18 cellular contexts compared by ENCODE assay signal in the genomic region with DNA sequence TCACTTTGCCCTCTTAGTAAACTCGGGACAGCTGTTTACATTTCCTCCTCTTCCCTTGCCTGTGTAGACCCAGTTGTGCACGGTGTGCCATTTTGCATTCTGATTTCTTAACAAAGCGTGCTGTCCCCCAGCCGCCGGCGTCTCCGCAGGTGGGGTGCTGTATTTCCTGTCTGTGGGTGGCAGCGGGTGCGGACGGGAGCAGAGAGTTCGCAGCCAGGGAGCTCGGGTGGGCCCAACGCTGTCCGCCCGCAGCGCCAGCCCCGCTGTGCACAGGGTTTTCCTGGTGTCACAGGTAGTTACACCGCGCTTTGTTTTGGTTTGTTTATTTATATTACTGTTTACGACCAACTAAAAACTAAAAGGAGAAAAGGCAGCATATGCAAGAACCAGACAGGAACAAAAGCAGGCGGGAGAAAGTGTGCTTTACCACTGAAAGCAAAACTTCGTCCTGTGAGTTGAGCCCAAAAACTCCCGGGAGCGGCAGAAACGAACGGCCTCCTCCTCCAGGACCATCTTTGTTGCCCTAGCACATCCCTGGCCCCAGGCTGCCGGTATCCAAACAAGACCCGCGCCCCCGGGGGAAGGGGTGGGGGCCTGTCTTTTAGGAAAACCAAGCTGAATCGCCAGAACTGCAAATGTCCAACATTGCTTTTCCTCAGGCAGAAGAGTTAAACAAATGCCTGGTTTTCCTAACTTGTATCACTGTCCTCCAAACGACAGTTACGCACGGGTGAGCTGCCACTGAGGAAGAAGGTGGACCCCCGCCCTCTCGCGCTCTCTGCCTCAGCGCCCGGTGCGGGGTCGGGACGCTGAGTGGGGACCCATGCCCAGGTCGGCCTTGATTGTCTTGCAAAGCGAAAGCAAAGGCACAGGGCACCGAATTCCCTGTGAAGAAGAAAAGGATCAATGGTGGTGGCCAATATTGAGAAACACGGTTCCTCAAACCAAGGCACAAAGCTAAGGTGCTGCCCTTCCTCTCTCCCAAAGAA. TPM values are rescaled to one million over a fixed set of nuclear protein-coding genes. Genes with fewer than 3 reads are reported as not detected.
DNase-seq lines count a peak whose midpoint lies in the region; ATAC-seq and TF ChIP-seq lines count a peak whose summit lies in the region.
"Had no signal": no experiment of that assay in that cellular context is flagged by ENCODE, and none has a peak within 500 bp of the region (broad histone marks: within the 10 kb centered on the region; RNA-seq: fewer than 3 reads in every experiment).

No MANE protein-coding gene starts in this region.

- H3K9me3 Mint-ChIP-seq in activated T-cell treated with anti-CD3 and anti-CD28 coated beads, Interleukin-2, amount 50 U/mL, for 4 hours = no peaks in the 10 kb centered on the region

- ATAC-seq in activated T-cell treated with anti-CD3 and anti-CD28 coated beads, Interleukin-2, amount 50 U/mL, for 4 hours = peak; percentile 14 to 23
- ATAC-seq in left ventricle myocardium superior = no peak
- ATAC-seq: pancreas had no signal

- H3K36me3 ChIP-seq in thymus (ENCODE audit: control insufficient read depth, insufficient read depth) = no peaks in the 10 kb centered on the region
- H3K36me3 ChIP-seq: pancreas had no signal

- H3K36me3 Mint-ChIP-seq in activated T-cell treated with anti-CD3 and anti-CD28 coated beads, Interleukin-2, amount 50 U/mL, for 4 hours (ENCODE audit: insufficient read depth) = peaks cover 8% of the 10 kb centered on the region

- H3K4me3 Mint-ChIP-seq in activated T-cell treated with anti-CD3 and anti-CD28 coated beads, Interleukin-2, amount 50 U/mL, for 4 hours = peak overlapping the region; percentile 68

- intact Hi-C loops in left ventricle myocardium superior (cut with micrococcal nuclease) = no loop called here

- DNase-seq in activated naive CD4-positive, alpha-beta T cell treated with Interleukin-2 at 50 U/mL for 16 hours = peak; percentile 10
- DNase-seq in activated naive CD4-positive, alpha-beta T cell treated with anti-CD3 and anti-CD28 coated beads, Interleukin-2, amount 50 U/mL, for 16 hours = no peak
- no peak for DNase-seq in activated T-cell treated with anti-CD3 and anti-CD28 coated beads, Interleukin-2, amount 50 U/mL, for 4 hours
- DNase-seq in fibroblast of the aortic adventitia (ENCODE audit: low read depth) (no peak), NCI-H226 (no peak), left ventricle myocardium superior (no peak)
- no peak for DNase-seq in effector CD8-positive, alpha-beta T cell (lab: John Stamatoyannopoulos, UW)
- DNase-seq: activated CD4-positive, alpha-beta T cell treated with anti-CD3 and anti-CD28 coated beads for 1 hour; DND-41; KG1; NCI-H2081 treated with DMSO at 0.1 percent for 48 hours; NK-92 treated with Interleukin-12 subunit alpha and Interleukin-12 subunit beta, amount 100 ng/mL, for 24 hours; pancreas had no signal

- H3K4me1 ChIP-seq in thymus (ENCODE audit: control insufficient read depth, insufficient read depth, low read length) = peaks cover 6% of the 10 kb centered on the region
- H3K4me1 ChIP-seq: ascending aorta, pancreas had no signal

- no peaks in the 10 kb centered on the region for H3K27me3 ChIP-seq in thymus (ENCODE audit: control insufficient read depth, insufficient read depth)
- H3K27me3 ChIP-seq: ascending aorta, hepatocyte, pancreas had no signal

- peaks cover 23% of the 10 kb centered on the region for H3K27me3 Mint-ChIP-seq in activated T-cell treated with anti-CD3 and anti-CD28 coated beads, Interleukin-2, amount 50 U/mL, for 4 hours (ENCODE audit: low read depth)

- no peak overlapping the region for H3K27ac ChIP-seq in thymus (ENCODE audit: low read depth)
- H3K27ac ChIP-seq: ascending aorta, hepatocyte, pancreas had no signal

- H3K4me3 ChIP-seq in fibroblast of the aortic adventitia (ENCODE audit: low read depth, low read length) = peak overlapping the region; percentile 13
- peak overlapping the region; percentile 10 for H3K4me3 ChIP-seq in thymus (ENCODE audit: low read length)
- H3K4me3 ChIP-seq: ascending aorta, hepatocyte, lung, pancreas had no signal

- no peak for TF ChIP-seq CTCF in fibroblast of the aortic adventitia (IDR thresholded peaks at IDR 0.05; ENCODE audit: insufficient read depth, low read length)

- peaks cover 19% of the 10 kb centered on the region for H3K4me1 Mint-ChIP-seq in activated T-cell treated with anti-CD3 and anti-CD28 coated beads, Interleukin-2, amount 50 U/mL, for 4 hours (ENCODE audit: low read depth)

- 63% methylated on average over 46 of the region's 46 CpGs for WGBS in thymus

- H3K9me3 ChIP-seq in thymus (ENCODE audit: control insufficient read depth) = peaks cover 1% of the 10 kb centered on the region
- H3K9me3 ChIP-seq: ascending aorta, pancreas had no signal

RNA-seq across cellular contexts. Expression of a gene that starts 45.9 kb away (rescaled TPM):
- not detected for total RNA-seq in activated T-cell treated with anti-CD3 and anti-CD28 coated beads, Interleukin-2, amount 50 U/mL, for 4 hours
- not detected in 2 replicates for total RNA-seq in fibroblast of the aortic adventitia (ENCODE audit: low replicate concordance)
- polyA plus RNA-seq in thymus = 0.30 TPM
- not detected for total RNA-seq in left ventricle myocardium superior
- total RNA-seq: ascending aorta, hepatocyte, lung, pancreas, SK-MEL-5 had no signal
- polyA plus RNA-seq: hepatocyte, pancreas had no signal
